14 cellular contexts compared by ENCODE assay signal in genomic region chr2:154261473-154262027, GRCh38.
DNase-seq lines count a peak whose midpoint lies in the region; ATAC-seq and TF ChIP-seq lines count a peak whose summit lies in the region.
"Had no signal": no experiment of that assay in that cellular context is flagged by ENCODE, and none has a peak within 500 bp of the region (broad histone marks: within the 10 kb centered on the region; RNA-seq: fewer than 3 reads in every experiment).

No MANE protein-coding gene starts in this region.

- no peaks in the 10 kb centered on the region for H3K27me3 Mint-ChIP-seq in activated naive CD8-positive, alpha-beta T cell treated with anti-CD3 and anti-CD28 coated beads, Interleukin-2, amount 50 U/mL, for 24 hours
- H3K27me3 Mint-ChIP-seq: CD4-positive, alpha-beta T cell had no signal

- no peaks in the 10 kb centered on the region for H3K36me3 Mint-ChIP-seq in activated naive CD8-positive, alpha-beta T cell treated with anti-CD3 and anti-CD28 coated beads, Interleukin-2, amount 50 U/mL, for 24 hours (ENCODE audit: low read depth)

- ATAC-seq in GM18520 (IDR thresholded peaks at IDR 0.05; ENCODE audit: unreplicated experiment), result no peak
- no peak for ATAC-seq in activated naive CD8-positive, alpha-beta T cell treated with anti-CD3 and anti-CD28 coated beads, Interleukin-2, amount 50 U/mL, for 24 hours
- ATAC-seq: K562 had no signal

- H3K4me1 Mint-ChIP-seq in activated naive CD8-positive, alpha-beta T cell treated with anti-CD3 and anti-CD28 coated beads, Interleukin-2, amount 50 U/mL, for 24 hours, result no peaks in the 10 kb centered on the region

- no peak overlapping the region for H3K4me3 Mint-ChIP-seq in activated naive CD8-positive, alpha-beta T cell treated with anti-CD3 and anti-CD28 coated beads, Interleukin-2, amount 50 U/mL, for 24 hours
- H3K4me3 Mint-ChIP-seq: CD4-positive, alpha-beta T cell had no signal

- CTCF ChIA-PET in RWPE1 (lab: Yijun Ruan, JAX), result interaction anchor here (0.5 kb wide), 1 partner anchor 624 kb away, joined by 5 read pairs; no protein-coding TSS in a partner anchor

- POLR2A ChIA-PET in RWPE1 (lab: Yijun Ruan, JAX; ENCODE audit: low non-redundant PET), result no interaction called here

- DNase-seq in HT1080 (ENCODE audit: low read depth), result peak; percentile 16
- peak; percentile 50 for DNase-seq in RWPE1 (ENCODE audit: low spot score)
- peak; percentile 89 for DNase-seq in epithelial cell of esophagus (ENCODE audit: low read depth)
- DNase-seq in NCI-H82 treated with DMSO at 0.1 percent for 48 hours (lab: John Stamatoyannopoulos, UW; ENCODE audit: unreplicated experiment), result no peak
- DNase-seq in activated naive CD8-positive, alpha-beta T cell treated with anti-CD3 and anti-CD28 coated beads, Interleukin-2, amount 50 U/mL, for 24 hours, result no peak
- DNase-seq: AML-193; Caco-2; CD4-positive, alpha-beta T cell; GM23248; HCEC 1CT; IMR-90 had no signal

- H3K4me3 ChIP-seq in epithelial cell of esophagus (ENCODE audit: low read length), result no peak overlapping the region
- H3K4me3 ChIP-seq: GM23248, K562 had no signal

- no peak overlapping the region for H3K27ac ChIP-seq in RWPE1
- H3K27ac ChIP-seq: C4-2B, GM23248 had no signal

- TF ChIP-seq CTCF in RWPE1 (conservative IDR thresholded peaks at IDR 0.05; ENCODE audit: low read depth), result no peak
- no peak for TF ChIP-seq CTCF in epithelial cell of esophagus (IDR thresholded peaks at IDR 0.05; ENCODE audit: insufficient read depth, low read depth, low read length, missing control alignments)

- H3K27ac Mint-ChIP-seq in activated naive CD8-positive, alpha-beta T cell treated with anti-CD3 and anti-CD28 coated beads, Interleukin-2, amount 50 U/mL, for 24 hours, result no peak overlapping the region
- H3K27ac Mint-ChIP-seq: CD4-positive, alpha-beta T cell had no signal

- H3K9me3 Mint-ChIP-seq in activated naive CD8-positive, alpha-beta T cell treated with anti-CD3 and anti-CD28 coated beads, Interleukin-2, amount 50 U/mL, for 24 hours, result peaks cover 8% of the 10 kb centered on the region

Comparison
In these comparisons a context has a peak if more than half of its experiments do, and no peak if none do; other contexts are left out.
1. DNase-seq: peak in HT1080 (single experiment), RWPE1 (single experiment) and epithelial cell of esophagus (single experiment); none in NCI-H82 treated with DMSO at 0.1 percent for 48 hours (single experiment) and activated naive CD8-positive, alpha-beta T cell treated with anti-CD3 and anti-CD28 coated beads, Interleukin-2, amount 50 U/mL, for 24 hours (single experiment).